ENCODE assay signal across 14 cellular contexts in genomic region chr3:30596161-30596560, GRCh38. TPM values are rescaled to one million over a fixed set of nuclear protein-coding genes. Genes with fewer than 3 reads are reported as not detected.
A peak's percentile ranks its signal among the peaks of the same experiment; 100 is the strongest.
DNase-seq lines count a peak whose midpoint lies in the region; ATAC-seq and TF ChIP-seq lines count a peak whose summit lies in the region.
"Had no signal": no experiment of that assay in that cellular context is flagged by ENCODE, and none has a peak within 500 bp of the region (broad histone marks: within the 10 kb centered on the region; RNA-seq: fewer than 3 reads in every experiment).

No MANE protein-coding gene starts in this region.

- H3K36me3 ChIP-seq in upper lobe of right lung (no peaks in the 10 kb centered on the region), ovary (no peaks in the 10 kb centered on the region)
- H3K36me3 ChIP-seq: sigmoid colon had no signal

- CTCF ChIA-PET in RWPE1 (lab: Yijun Ruan, JAX) = no interaction called here
- CTCF ChIA-PET in CD4-positive, alpha-beta T cell (lab: Charles Lee) = no interaction called here

- H3K27ac ChIP-seq in RWPE1 = peak overlapping the region; percentile 82
- H3K27ac ChIP-seq in upper lobe of right lung = peak overlapping the region; percentile 78
- no peak overlapping the region for H3K27ac ChIP-seq in ovary
- H3K27ac ChIP-seq in CD4-positive, alpha-beta T cell (ENCODE audit: low read depth, low read length) = no peak overlapping the region

- H3K27me3 Mint-ChIP-seq in HFFc6 (ENCODE audit: insufficient read depth) = no peaks in the 10 kb centered on the region
- no peaks in the 10 kb centered on the region for H3K27me3 Mint-ChIP-seq in CD4-positive, alpha-beta T cell
- H3K27me3 Mint-ChIP-seq: naive thymus-derived CD4-positive, alpha-beta T cell had no signal

- no peak for TF ChIP-seq CTCF in HFFc6 (IDR thresholded peaks at IDR 0.05)
- TF ChIP-seq CTCF in RWPE1 (conservative IDR thresholded peaks at IDR 0.05; ENCODE audit: low read depth) = no peak
- no peak for TF ChIP-seq CTCF in upper lobe of right lung (IDR thresholded peaks at IDR 0.05)
- no peak for TF ChIP-seq CTCF in ovary (IDR thresholded peaks at IDR 0.05)
- TF ChIP-seq CTCF in CD4-positive, alpha-beta T cell (IDR thresholded peaks at IDR 0.05) = no peak

- H3K4me3 Mint-ChIP-seq in HFFc6 = no peak overlapping the region
- H3K4me3 Mint-ChIP-seq in CD4-positive, alpha-beta T cell = no peak overlapping the region
- H3K4me3 Mint-ChIP-seq: naive thymus-derived CD4-positive, alpha-beta T cell had no signal

- H3K9me3 Mint-ChIP-seq in HFFc6 = 0 out of 2 replicates have a peak, but pooled peaks cover 8% of the 10 kb centered on the region
- H3K9me3 Mint-ChIP-seq in CD4-positive, alpha-beta T cell = no peaks in the 10 kb centered on the region

- H3K4me1 ChIP-seq in upper lobe of right lung (peaks cover 17% of the 10 kb centered on the region), ovary (ENCODE audit: insufficient read depth) (no peaks in the 10 kb centered on the region)

- H3K4me3 ChIP-seq in upper lobe of right lung (no peak overlapping the region), ovary (no peak overlapping the region)
- H3K4me3 ChIP-seq: sigmoid colon had no signal

- H3K4me1 Mint-ChIP-seq in HFFc6 (ENCODE audit: low read depth) = peaks cover 34% of the 10 kb centered on the region
- peaks cover 35% of the 10 kb centered on the region for H3K4me1 Mint-ChIP-seq in CD4-positive, alpha-beta T cell (ENCODE audit: low read depth)

- H3K36me3 Mint-ChIP-seq in HFFc6 (ENCODE audit: low read depth) = peaks cover 6% of the 10 kb centered on the region; the same call in 1 of the 2 replicates
- no peaks in the 10 kb centered on the region for H3K36me3 Mint-ChIP-seq in CD4-positive, alpha-beta T cell (ENCODE audit: low read depth)

- peak overlapping the region; percentile 25; the same call in 1 of the 2 replicates for H3K27ac Mint-ChIP-seq in HFFc6
- H3K27ac Mint-ChIP-seq in CD4-positive, alpha-beta T cell = no peak overlapping the region
- H3K27ac Mint-ChIP-seq: activated T-helper 2 cell treated with anti-CD3 and anti-CD28 coated beads, Interferon-gamma antibody, Interleukin-2, Interleukin-4, amounts not matched to agents 10 μg/mL and 5 μg/mL and 100 μg/mL, durations not matched to agents 14 hours and 24 hours and 36 hours had no signal

- H3K27me3 ChIP-seq in upper lobe of right lung (no peaks in the 10 kb centered on the region), ovary (no peaks in the 10 kb centered on the region)
- H3K27me3 ChIP-seq in CD4-positive, alpha-beta T cell (ENCODE audit: control insufficient read depth, insufficient read depth, low read length) = no peaks in the 10 kb centered on the region
- H3K27me3 ChIP-seq: sigmoid colon had no signal

- WGBS in ovary, 3 donors = 94 to 98% (median 97%) methylated on average over 3 of the region's 3 CpGs

- DNase-seq in HFFc6 = peak; percentile 43
- peak; percentile 36 for DNase-seq in RWPE1 (ENCODE audit: low spot score)
- DNase-seq in islet precursor cell = peak; percentile 80
- DNase-seq in upper lobe of right lung = no peak
- no peak for DNase-seq in ovary
- no peak for DNase-seq in CD4-positive, alpha-beta T cell
- no peak for DNase-seq in activated CD4-positive, alpha-beta T cell treated with anti-CD3 and anti-CD28 coated beads for 48 hours
- DNase-seq: activated CD4-positive, alpha-beta T cell treated with anti-CD3 and anti-CD28 coated beads for 4 hours; cortex of kidney; hypothalamus; naive thymus-derived CD4-positive, alpha-beta T cell; sigmoid colon; stimulated activated naive CD4-positive, alpha-beta T cell had no signal

- TF ChIP-seq POLR2A in ovary (IDR thresholded peaks at IDR 0.05) = no peak

- TF ChIP-seq EP300 in ovary (IDR thresholded peaks at IDR 0.05) = no peak

- no peak for ATAC-seq in upper lobe of right lung
- no peak for ATAC-seq in CD4-positive, alpha-beta T cell (ENCODE audit: poor library complexity)
- ATAC-seq: naive thymus-derived CD4-positive, alpha-beta T cell had no signal

- POLR2A ChIA-PET in RWPE1 (lab: Yijun Ruan, JAX; ENCODE audit: low non-redundant PET) = no interaction called here
- POLR2A ChIA-PET in CD4-positive, alpha-beta T cell (lab: Charles Lee) = no interaction called here

- intact Hi-C loops in upper lobe of right lung (cut with DNase I) (no loop called here), ovary (cut with DNase I) (no loop called here)
- intact Hi-C loops in CD4-positive, alpha-beta T cell (cut with DNase I, micrococcal nuclease) = loop anchor here in 1 of 2 experiments (5.0 kb wide), 1 partner anchor 484 kb away; no protein-coding TSS in a partner anchor

- H3K9me3 ChIP-seq in upper lobe of right lung (no peaks in the 10 kb centered on the region), ovary (no peaks in the 10 kb centered on the region)
- H3K9me3 ChIP-seq in CD4-positive, alpha-beta T cell (ENCODE audit: control insufficient read depth, low read length) = no peaks in the 10 kb centered on the region
- H3K9me3 ChIP-seq: sigmoid colon had no signal

RNA-seq across cellular contexts. Expression of gene TGFBR2, which starts 10.2 kb away (rescaled TPM):
- 100 to 1,000 TPM in 4 of 6 experiments, 10 to 100 TPM in 2; 78.5 to 135 (median 118) TPM for total RNA-seq in HFFc6 (2021; fragmentation: NEBNext Ultra II Directional; extraction: Animal tissue kit (Norgen Biotek cat#: 25700))
- total RNA-seq in upper lobe of right lung = 329 TPM
- total RNA-seq in ovary = 10 to 100 TPM; 26.8 to 62.8 (median 53.8) TPM
- 100 to 1,000 TPM in 1 of 2 donors, 10 to 100 TPM in 1; 39.4 to 158 TPM for polyA plus RNA-seq in ovary
- 100 to 1,000 TPM; 203 to 205 TPM for total RNA-seq in CD4-positive, alpha-beta T cell

Comparison
In these comparisons a context has a peak if more than half of its experiments do, and no peak if none do; other contexts are left out.
1. DNase-seq: peak in HFFc6 (single experiment), RWPE1 (single experiment) and islet precursor cell (single experiment); none in upper lobe of right lung (single experiment), ovary (0 of 5), CD4-positive, alpha-beta T cell (0 of 10) and activated CD4-positive, alpha-beta T cell treated with anti-CD3 and anti-CD28 coated beads for 48 hours (single experiment).
2. H3K27ac ChIP-seq: peak in RWPE1 (single experiment) and upper lobe of right lung (single experiment); none in ovary (0 of 2) and CD4-positive, alpha-beta T cell (single experiment).